10 cellular contexts compared by ENCODE assay signal in the genomic region with DNA sequence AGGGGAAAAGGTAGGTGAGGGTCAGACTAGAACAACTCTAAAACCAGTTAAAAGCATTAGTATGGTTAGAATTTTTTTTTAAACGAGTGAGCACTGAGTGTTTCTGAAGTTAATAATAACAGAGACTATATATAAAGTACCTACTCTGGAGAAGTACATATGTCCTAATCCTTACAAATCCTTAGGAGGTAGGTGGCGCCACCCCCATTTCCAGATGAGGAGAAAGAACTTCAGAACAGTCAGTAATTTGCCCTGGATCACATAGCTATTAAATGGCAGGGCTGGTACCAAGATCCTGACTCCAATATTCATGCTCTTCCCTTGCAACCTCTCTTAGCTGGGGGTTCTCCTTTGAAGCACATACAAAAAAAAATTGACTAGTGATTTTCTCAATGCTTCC.
A peak's percentile ranks its signal among the peaks of the same experiment; 100 is the strongest.
DNase-seq lines count a peak whose midpoint lies in the region; ATAC-seq, FAIRE-seq and TF ChIP-seq lines count a peak whose summit lies in the region.
"Had no signal": no experiment of that assay in that cellular context is flagged by ENCODE, and none has a peak within 500 bp of the region (broad histone marks: within the 10 kb centered on the region; RNA-seq: fewer than 3 reads in every experiment).

No MANE protein-coding gene starts in this region.

- H4K20me1 ChIP-seq in OCI-LY7 (ENCODE audit: insufficient read depth, low read length): no peaks in the 10 kb centered on the region; the same call in 1 of the 2 replicates

- H3K9me2 ChIP-seq in OCI-LY7 (ENCODE audit: insufficient read depth, low read length): no peaks in the 10 kb centered on the region

- no peak overlapping the region for H3K4me3 ChIP-seq in cardiac muscle cell
- H3K4me3 ChIP-seq in left ventricle myocardium inferior: no peak overlapping the region
- no peak overlapping the region for H3K4me3 ChIP-seq in OCI-LY7 (ENCODE audit: low read depth, low read length, poor library complexity, severe bottlenecking)

- no peak overlapping the region for H3K27ac ChIP-seq in cardiac muscle cell
- H3K27ac ChIP-seq in left ventricle myocardium inferior (replicated peaks): no peak overlapping the region
- no peak overlapping the region for H3K27ac ChIP-seq in OCI-LY7 (ENCODE audit: low read depth, low read length, poor library complexity, severe bottlenecking)

- no peaks in the 10 kb centered on the region for H3K27me3 ChIP-seq in cardiac muscle cell
- H3K27me3 ChIP-seq in left ventricle myocardium inferior (ENCODE audit: low read depth): no peaks in the 10 kb centered on the region

- no TSS peak for BruUV-seq in OCI-LY7 (replicated peaks; lab: Mats Ljungman, UMichigan)

- no peak for FAIRE-seq in urothelium cell line (lab: Jason Lieb, UNC)

- POLR2A ChIA-PET in OCI-LY7 (lab: Charles Lee): no interaction called here

- H2AFZ ChIP-seq in OCI-LY7 (ENCODE audit: low read length): no peak overlapping the region

- no peak for ATAC-seq in HG03520 (IDR thresholded peaks at IDR 0.05; ENCODE audit: unreplicated experiment)
- ATAC-seq: naive thymus-derived CD4-positive, alpha-beta T cell had no signal

- intact Hi-C loops in left ventricle myocardium inferior (cut with micrococcal nuclease) (no loop called here), OCI-LY7 (cut with micrococcal nuclease; ENCODE audit: unreplicated experiment) (loop anchor here (5.0 kb wide), 1 partner anchor 58 kb away; no protein-coding TSS in a partner anchor)

- H3K36me3 ChIP-seq in cardiac muscle cell (no peaks in the 10 kb centered on the region), left ventricle myocardium inferior (peaks cover 3% of the 10 kb centered on the region), OCI-LY7 (ENCODE audit: insufficient read depth, low read length) (peaks cover 3% of the 10 kb centered on the region; the same call in 1 of the 2 replicates)

- no peaks in the 10 kb centered on the region for H3K9me3 ChIP-seq in cardiac muscle cell (ENCODE audit: low read depth)
- H3K9me3 ChIP-seq in left ventricle myocardium inferior (replicated peaks): no peaks in the 10 kb centered on the region
- no peaks in the 10 kb centered on the region for H3K9me3 ChIP-seq in OCI-LY7 (ENCODE audit: low read length)

- DNase-seq in cardiac muscle cell (ENCODE audit: low read depth in 1 of 2, low spot score in 1 of 2) (peak in 1 of 2 donors; percentile 41), left ventricle myocardium inferior (no peak), OCI-LY7 (ENCODE audit: low spot score) (no peak), erythroblast (lab: John Stamatoyannopoulos, UW) (peak; percentile 33 to 47), urothelium cell line (ENCODE audit: low spot score) (no peak), islet precursor cell (no peak), ureter (ENCODE audit: low spot score) (no peak)
- DNase-seq: cortex of kidney had no signal

- TF ChIP-seq POLR2A in erythroblast (IDR thresholded peaks at IDR 0.05; ENCODE audit: low read length): no peak

- H3K4me2 ChIP-seq in OCI-LY7 (ENCODE audit: low read length): no peak overlapping the region

- H3K4me1 ChIP-seq in cardiac muscle cell (ENCODE audit: low read depth) (peaks cover 16% of the 10 kb centered on the region), left ventricle myocardium inferior (peaks cover 20% of the 10 kb centered on the region), OCI-LY7 (ENCODE audit: insufficient read depth, low read length, poor library complexity, severe bottlenecking) (no peaks in the 10 kb centered on the region)

- no peaks in the 10 kb centered on the region for H3K79me2 ChIP-seq in OCI-LY7 (ENCODE audit: insufficient read depth, low read depth, low read length)

- TF ChIP-seq CTCF in cardiac muscle cell (IDR thresholded peaks at IDR 0.05; ENCODE audit: low read depth, low read length): peak; percentile 27
- TF ChIP-seq CTCF in left ventricle myocardium inferior (IDR thresholded peaks at IDR 0.05; ENCODE audit: borderline replicate concordance): no peak
- peak; percentile 57 for TF ChIP-seq CTCF in OCI-LY7 (conservative IDR thresholded peaks at IDR 0.05; ENCODE audit: low read length)

- CTCF ChIA-PET in OCI-LY7 (lab: Charles Lee; ENCODE audit: unreplicated experiment): no interaction called here

Comparison
In these comparisons a context has a peak if more than half of its experiments do, and no peak if none do; other contexts are left out.
1. DNase-seq: peak in erythroblast (2 of 2); none in left ventricle myocardium inferior (single experiment), OCI-LY7 (single experiment), urothelium cell line (single experiment), islet precursor cell (single experiment) and ureter (single experiment).